ENCODE assay signal across 19 cellular contexts in genomic region chr5:139363937-139364336, GRCh38. TPM values are rescaled to one million over a fixed set of nuclear protein-coding genes. Genes with fewer than 3 reads are reported as not detected.
"Had no signal": no experiment of that assay in that cellular context is flagged by ENCODE, and none has a peak within 500 bp of the region (broad histone marks: within the 10 kb centered on the region; RNA-seq: fewer than 3 reads in every experiment).

No MANE protein-coding gene starts in this region.

- H3K27me3 Mint-ChIP-seq: activated CD8-positive, alpha-beta T cell treated with anti-CD3 and anti-CD28 coated beads for 36 hours had no signal

- ATAC-seq: activated CD8-positive, alpha-beta T cell treated with anti-CD3 and anti-CD28 coated beads for 36 hours; SK-N-SH treated with all-trans-retinoic acid at 6 μM for 48 hours had no signal

- H3K9me3 ChIP-seq: ascending aorta, esophagus squamous epithelium, tibial artery had no signal

- H3K9me3 Mint-ChIP-seq: activated CD8-positive, alpha-beta T cell treated with anti-CD3 and anti-CD28 coated beads for 36 hours; immature natural killer cell had no signal

- H3K27me3 ChIP-seq: ascending aorta, dorsolateral prefrontal cortex, esophagus squamous epithelium, tibial artery had no signal

- DNase-seq: activated CD8-positive, alpha-beta memory T cell treated with anti-CD3 and anti-CD28 coated beads, Interleukin-2, amount 50 U/mL, for 48 hours; activated CD8-positive, alpha-beta T cell treated with anti-CD3 and anti-CD28 coated beads for 36 hours; activated gamma-delta T cell treated with Interleukin-2 at 50 U/mL for 16 hours; dorsolateral prefrontal cortex; esophagus squamous epithelium; foreskin fibroblast; glutamatergic neuron; immature natural killer cell; Right ventricle myocardium superior; stimulated activated CD4-positive, alpha-beta T cell treated with anti-CD3 and anti-CD28 coated beads, Interleukin-15, amount 100 ng/mL, for 24 hours; stimulated activated CD4-positive, alpha-beta T cell treated with anti-CD3 and anti-CD28 coated beads, Interleukin-4, amount 100 ng/mL, for 24 hours; T-helper 2 cell; tibial artery had no signal

- H3K4me3 ChIP-seq: ascending aorta, dorsolateral prefrontal cortex, esophagus squamous epithelium, tibial artery had no signal

- H3K4me1 ChIP-seq: ascending aorta had no signal

- H3K4me3 Mint-ChIP-seq: activated CD8-positive, alpha-beta T cell treated with anti-CD3 and anti-CD28 coated beads for 36 hours; immature natural killer cell had no signal

- H3K27ac ChIP-seq: ascending aorta, tibial artery had no signal

- H3K27ac Mint-ChIP-seq: activated CD8-positive, alpha-beta T cell treated with anti-CD3 and anti-CD28 coated beads for 36 hours had no signal

- FAIRE-seq: bronchial epithelial cell, TTC549 had no signal

RNA-seq across cellular contexts. Expression of gene SLC23A1, which starts 19.2 kb away (rescaled TPM):
- total RNA-seq: ascending aorta, bronchial epithelial cell, lung microvascular endothelial cell, osteoblast, Right ventricle myocardium superior had no signal

RNA-seq across cellular contexts. Expression of gene MZB1, which starts 25.8 kb away (rescaled TPM):
- total RNA-seq: bronchial epithelial cell, osteoblast had no signal

RNA-seq across cellular contexts. Expression of gene SPATA24, which starts 40.0 kb away (rescaled TPM):
- total RNA-seq: ascending aorta had no signal
